Comparison of ENCODE assay signal across 8 cellular contexts in genomic region chr4:80125252-80126177, GRCh38. TPM values are rescaled to one million over a fixed set of nuclear protein-coding genes. Genes with fewer than 3 reads are reported as not detected.
A peak's percentile ranks its signal among the peaks of the same experiment; 100 is the strongest.
DNase-seq lines count a peak whose midpoint lies in the region; ATAC-seq and TF ChIP-seq lines count a peak whose summit lies in the region.

No MANE protein-coding gene starts in this region.

- no peak overlapping the region for H3K4me3 ChIP-seq in HCT116 (replicated peaks in 1 of 2; ENCODE audit: low read depth in 1 of 2, low read length in 2 of 2)
- H3K4me3 ChIP-seq in OCI-LY1 (ENCODE audit: low read depth, low read length, poor library complexity, severe bottlenecking), result no peak overlapping the region
- H3K4me3 ChIP-seq in kidney epithelial cell (ENCODE audit: low read depth, low read length), result no peak overlapping the region

- H3K27me3 ChIP-seq in HCT116 (ENCODE audit: insufficient read depth, low read length) (no peaks in the 10 kb centered on the region), OCI-LY1 (ENCODE audit: insufficient read depth, low read length) (no peaks in the 10 kb centered on the region), kidney epithelial cell (ENCODE audit: control insufficient read depth, insufficient read depth, low read length) (no peaks in the 10 kb centered on the region)

- DNase-seq in SIG-M5 treated with dmso at 0.1 percent for 504 hours (lab: John Stamatoyannopoulos, UW; ENCODE audit: unreplicated experiment) (peak; percentile 47), SIG-M5 (lab: John Stamatoyannopoulos, UW) (no peak), HCT116 (ENCODE audit: low read depth, low spot score) (peak; percentile 18), kidney epithelial cell (ENCODE audit: low read depth) (no peak), hippocampal formation (lab: John Stamatoyannopoulos, UW) (no peak), iPS-NIHi11 (ENCODE audit: low spot score) (no peak)
- DNase-seq in activated naive CD4-positive, alpha-beta T cell treated with Interleukin-2 at 50 U/mL for 16 hours, result peak; percentile 14

- RAD21 ChIA-PET in HCT116 (lab: Charles Lee; ENCODE audit: low non-redundant PET in 1 of 2, low total read pairs in 2 of 2, uncharacterized antibody in 2 of 2, unreplicated experiment in 2 of 2), result no interaction called here

- H2AFZ ChIP-seq in HCT116 (ENCODE audit: low read depth, low read length, poor library complexity, severe bottlenecking) (peak overlapping the region; percentile 84), OCI-LY1 (ENCODE audit: low read length) (no peak overlapping the region)

- H3K36me3 ChIP-seq in HCT116 (ENCODE audit: control insufficient read depth in 1 of 2, insufficient read depth in 2 of 2, low read length in 2 of 2) (no peaks in the 10 kb centered on the region), OCI-LY1 (ENCODE audit: insufficient read depth, low read length) (no peaks in the 10 kb centered on the region), kidney epithelial cell (ENCODE audit: control insufficient read depth, insufficient read depth, low read length) (no peaks in the 10 kb centered on the region)

- no peaks in the 10 kb centered on the region for H3K9me3 ChIP-seq in HCT116 (ENCODE audit: control insufficient read depth in 1 of 2, insufficient read depth in 1 of 2, low read depth in 1 of 2, low read length in 2 of 2)
- no peaks in the 10 kb centered on the region for H3K9me3 ChIP-seq in OCI-LY1 (ENCODE audit: low read length)

- H3K4me2 ChIP-seq in HCT116 (ENCODE audit: low read length), result peak overlapping the region; percentile 72
- H3K4me2 ChIP-seq in OCI-LY1 (ENCODE audit: low read length), result no peak overlapping the region

- intact Hi-C loops in HCT116 (cut with micrococcal nuclease), result loop anchor here (5.0 kb wide), 1 partner anchor 57 kb away; no protein-coding TSS in a partner anchor

- H3K9me2 ChIP-seq in HCT116 (ENCODE audit: insufficient read depth) (no peaks in the 10 kb centered on the region), OCI-LY1 (ENCODE audit: low read depth, low read length) (no peaks in the 10 kb centered on the region)

- no peaks in the 10 kb centered on the region for H3F3A ChIP-seq in OCI-LY1 (ENCODE audit: insufficient read depth, low read length)

- peak; percentile 70 for ATAC-seq in HCT116

- peaks cover 26 to 54% of the 10 kb centered on the region in 2 experiments for H3K4me1 ChIP-seq in HCT116 (ENCODE audit: control insufficient read depth in 1 of 2, insufficient read depth in 2 of 2, low read length in 2 of 2)
- no peaks in the 10 kb centered on the region for H3K4me1 ChIP-seq in OCI-LY1 (ENCODE audit: insufficient read depth, low read length, severe bottlenecking)

- POLR2A ChIA-PET in HCT116 (lab: Charles Lee), result interaction anchor here (0.8 to 0.9 kb wide), 2 partner anchors 16 to 77 kb away, joined by 3 read pairs; no protein-coding TSS in a partner anchor

- no peaks in the 10 kb centered on the region for H3K79me2 ChIP-seq in HCT116 (ENCODE audit: insufficient read depth, low read length)
- no peaks in the 10 kb centered on the region for H3K79me2 ChIP-seq in OCI-LY1 (ENCODE audit: insufficient read depth, low read length)

- TF ChIP-seq CTCF in HCT116 (IDR thresholded peaks at IDR 0.05 in 2 of 3, conservative IDR thresholded peaks at IDR 0.05 in 1 of 3; ENCODE audit: borderline replicate concordance in 1 of 3, insufficient read depth in 1 of 3, low read depth in 2 of 3, low read length in 2 of 3) (peak; percentile 59 to 75 (median 71); a peak in 5 of 6 replicates), OCI-LY1 (IDR thresholded peaks at IDR 0.05; ENCODE audit: low read length) (peak; percentile 49; the same call in 1 of the 2 replicates), kidney epithelial cell (IDR thresholded peaks at IDR 0.05; ENCODE audit: insufficient read depth, low read length, poor library complexity, severe bottlenecking) (peak; percentile 55)

- no peak overlapping the region for H3K9ac ChIP-seq in HCT116 (ENCODE audit: low read length)
- no peak overlapping the region for H3K9ac ChIP-seq in OCI-LY1 (ENCODE audit: low read length)

- TF ChIP-seq POLR2A in HCT116 (IDR thresholded peaks at IDR 0.05; ENCODE audit: borderline replicate concordance, extremely low read depth, insufficient read depth, insufficient read length), result no peak

- no TSS peak for BruUV-seq in HCT116 (replicated peaks; lab: Mats Ljungman, UMichigan)

- CTCF ChIA-PET in HCT116 (lab: Charles Lee), result interaction anchor here (0.6 to 2.2 kb wide), 6 partner anchors 11 to 95 kb away, joined by 3 to 9 read pairs (median 4); no protein-coding TSS in a partner anchor

- no peaks in the 10 kb centered on the region for H4K20me1 ChIP-seq in HCT116 (ENCODE audit: insufficient read depth)
- no peaks in the 10 kb centered on the region for H4K20me1 ChIP-seq in OCI-LY1 (ENCODE audit: insufficient read depth, low read length)

- TF ChIP-seq RAD21 in HCT116 (IDR thresholded peaks at IDR 0.05; ENCODE audit: low read depth), result peak; percentile 61

- no peak overlapping the region for H3K27ac ChIP-seq in HCT116 (ENCODE audit: low read depth, low read length)
- H3K27ac ChIP-seq in OCI-LY1 (ENCODE audit: low read depth, low read length, poor library complexity, severe bottlenecking), result no peak overlapping the region

TF ChIP-seq in HCT116, 20 proteins besides CTCF, POLR2A, EP300 and RAD21:
- TF ChIP-seq TCF7L2 (IDR thresholded peaks at IDR 0.05; ENCODE audit: borderline replicate concordance, extremely low read depth, insufficient read depth, insufficient read length) (no peak), EGR1 (IDR thresholded peaks at IDR 0.05; ENCODE audit: low read depth) (0 out of 2 replicates have a peak, but pooled peaks have one; percentile 28), POLR2AphosphoS5 (IDR thresholded peaks at IDR 0.05; ENCODE audit: low read depth, low read length) (no peak), ELF1 (IDR thresholded peaks at IDR 0.05; ENCODE audit: borderline replicate concordance, low read depth) (no peak), SP1 (IDR thresholded peaks at IDR 0.05; ENCODE audit: low read depth) (no peak; the same call in 1 of the 2 replicates), JUND (IDR thresholded peaks at IDR 0.05) (no peak), SRF (IDR thresholded peaks at IDR 0.05; ENCODE audit: low read depth) (no peak), CBX3 (IDR thresholded peaks at IDR 0.05; ENCODE audit: low read depth) (peak; percentile 47; the same call in 1 of the 2 replicates)
- TF ChIP-seq, protein P1, sequence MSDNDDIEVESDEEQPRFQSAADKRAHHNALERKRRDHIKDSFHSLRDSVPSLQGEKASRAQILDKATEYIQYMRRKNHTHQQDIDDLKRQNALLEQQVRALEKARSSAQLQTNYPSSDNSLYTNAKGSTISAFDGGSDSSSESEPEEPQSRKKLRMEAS (IDR thresholded peaks at IDR 0.05), result peak; percentile 21; the same call in 1 of the 2 replicates

RNA-seq across cellular contexts. Expression of gene ANTXR2, which starts 52.5 kb away (rescaled TPM):
- 6.3 TPM for total RNA-seq in HCT116 (2021; ENCODE audit: unreplicated experiment)
- polyA plus RNA-seq in HCT116 (2012), result 4.4 and 7.9 TPM in 2 replicates
- 32.2 and 32.7 TPM in 2 replicates for total RNA-seq in kidney epithelial cell

Comparison
In these comparisons a context has a peak if more than half of its experiments do, and no peak if none do; other contexts are left out.
1. DNase-seq: peak in SIG-M5 treated with dmso at 0.1 percent for 504 hours (single experiment), HCT116 (single experiment) and activated naive CD4-positive, alpha-beta T cell treated with Interleukin-2 at 50 U/mL for 16 hours (single experiment); none in SIG-M5 (single experiment), kidney epithelial cell (single experiment), hippocampal formation (0 of 2) and iPS-NIHi11 (single experiment).
2. Peak in every context shown above with its lines, with median percentiles within 50 percentile points of each other: CTCF ChIP-seq.